In the genomic region with DNA sequence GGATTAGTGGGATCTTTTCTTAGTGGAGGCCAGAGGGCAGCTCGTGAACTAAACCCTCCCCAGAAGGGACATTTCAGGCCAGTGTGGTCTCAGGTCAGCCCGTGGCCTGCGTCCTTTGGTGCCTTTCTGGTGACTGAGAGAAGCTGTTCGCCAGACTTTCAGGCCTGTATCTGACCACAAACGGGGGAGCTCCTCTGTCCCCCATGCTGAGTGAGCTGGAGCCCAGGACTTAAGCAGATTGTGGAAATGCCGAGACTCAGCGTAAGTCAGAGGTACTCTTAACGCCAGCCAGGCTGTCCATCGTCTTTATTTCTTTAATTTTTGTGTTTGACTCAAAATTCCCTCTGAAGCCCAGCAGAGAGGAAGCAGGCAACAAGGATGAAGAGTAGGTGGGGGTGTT, we compare ENCODE assay signal across 13 cellular contexts. TPM values are rescaled to one million over a fixed set of nuclear protein-coding genes. Genes with fewer than 3 reads are reported as not detected.
DNase-seq lines count a peak whose midpoint lies in the region; ATAC-seq and TF ChIP-seq lines count a peak whose summit lies in the region.
"Had no signal": no experiment of that assay in that cellular context is flagged by ENCODE, and none has a peak within 500 bp of the region (broad histone marks: within the 10 kb centered on the region; RNA-seq: fewer than 3 reads in every experiment).

No MANE protein-coding gene starts in this region.

- in situ Hi-C loops in transverse colon (cut with MboI; ENCODE audit: low pct_ligation_motif_present in 1 of 4, low pct_unique_long_range_greater_than_20kb in 1 of 4, low sequenced_read_pairs in 3 of 4), result loop anchor here in 3 of 4 donors (10.0 to 25.0 kb wide), 3 partner anchors 117 to 220 kb away; no protein-coding TSS in a partner anchor

- H3K36me3 ChIP-seq in SJCRH30 (no peaks in the 10 kb centered on the region), neural progenitor cell (no peaks in the 10 kb centered on the region), transverse colon (peaks cover 0 to 3% (median 0%) of the 10 kb centered on the region in 4 donors)
- H3K36me3 ChIP-seq: pancreas had no signal

- peaks cover 11% of the 10 kb centered on the region for H3K36me3 Mint-ChIP-seq in neural progenitor cell
- peaks cover 6% of the 10 kb centered on the region for H3K36me3 Mint-ChIP-seq in natural killer cell treated with Interleukin-12 subunit alpha and Interleukin-12 subunit beta and Interleukin-15 and Interleukin-18, amount 100 ng/mL, for 72 hours

- no peak for TF ChIP-seq EP300 in transverse colon (IDR thresholded peaks at IDR 0.05; ENCODE audit: low read depth)

- H4K20me1 ChIP-seq in neural progenitor cell (ENCODE audit: low read depth), result peaks cover 9% of the 10 kb centered on the region

- no peaks in the 10 kb centered on the region for H3K79me2 ChIP-seq in neural progenitor cell (ENCODE audit: low read depth)

- no peak for ATAC-seq in natural killer cell treated with Interleukin-12 subunit alpha and Interleukin-12 subunit beta and Interleukin-15 and Interleukin-18, amount 100 ng/mL, for 72 hours
- ATAC-seq: pancreas had no signal

- no peaks in the 10 kb centered on the region for H3K9me3 Mint-ChIP-seq in neural progenitor cell
- H3K9me3 Mint-ChIP-seq in natural killer cell treated with Interleukin-12 subunit alpha and Interleukin-12 subunit beta and Interleukin-15 and Interleukin-18, amount 100 ng/mL, for 72 hours, result no peaks in the 10 kb centered on the region

- no peak overlapping the region for H3K4me2 ChIP-seq in neural progenitor cell

- no peak for TF ChIP-seq POLR2A in transverse colon (IDR thresholded peaks at IDR 0.05)

- no peaks in the 10 kb centered on the region for H3K27me3 ChIP-seq in SJCRH30
- no peaks in the 10 kb centered on the region for H3K27me3 ChIP-seq in dorsolateral prefrontal cortex
- H3K27me3 ChIP-seq in neural progenitor cell, result no peaks in the 10 kb centered on the region
- no peaks in the 10 kb centered on the region for H3K27me3 ChIP-seq in transverse colon
- H3K27me3 ChIP-seq: pancreas had no signal

- H3K27ac Mint-ChIP-seq in neural progenitor cell, result peak overlapping the region; percentile 72
- H3K27ac Mint-ChIP-seq in natural killer cell treated with Interleukin-12 subunit alpha and Interleukin-12 subunit beta and Interleukin-15 and Interleukin-18, amount 100 ng/mL, for 72 hours, result no peak overlapping the region

- no peaks in the 10 kb centered on the region for H3K9me3 ChIP-seq in SJCRH30 (replicated peaks)
- H3K9me3 ChIP-seq in neural progenitor cell (ENCODE audit: low read depth), result no peaks in the 10 kb centered on the region
- no peaks in the 10 kb centered on the region for H3K9me3 ChIP-seq in transverse colon
- H3K9me3 ChIP-seq: pancreas had no signal

- H3K27me3 Mint-ChIP-seq in neural progenitor cell (ENCODE audit: insufficient read depth, low read depth), result peaks cover 5% of the 10 kb centered on the region
- no peaks in the 10 kb centered on the region for H3K27me3 Mint-ChIP-seq in natural killer cell treated with Interleukin-12 subunit alpha and Interleukin-12 subunit beta and Interleukin-15 and Interleukin-18, amount 100 ng/mL, for 72 hours

- intact Hi-C loops in dorsolateral prefrontal cortex (cut with DNase I) (loop anchor here in 1 of 2 donors (10.0 kb wide), 1 partner anchor 227 kb away; no protein-coding TSS in a partner anchor), transverse colon (cut with DNase I; ENCODE audit: low total_unique reads) (loop anchor here (5.0 kb wide), 1 partner anchor 75 kb away; no protein-coding TSS in a partner anchor)

- H3F3A ChIP-seq in neural progenitor cell (ENCODE audit: low read depth), result peaks cover 13% of the 10 kb centered on the region

- 94% methylated on average over 9 of the region's 9 CpGs; no CpG with 5 or more reads in 1 of the 2 donors for WGBS in transverse colon (ENCODE audit: low coverage in 1 of 2), 2 donors

- no peak for TF ChIP-seq CTCF in dorsolateral prefrontal cortex (IDR thresholded peaks at IDR 0.05 in 54 of 56, conservative IDR thresholded peaks at IDR 0.05 in 2 of 56; ENCODE audit: low read depth in 1 of 56, partially characterized antibody in 56 of 56)
- TF ChIP-seq CTCF in neural progenitor cell (IDR thresholded peaks at IDR 0.05), result no peak
- TF ChIP-seq CTCF in transverse colon (IDR thresholded peaks at IDR 0.05), result no peak

- no peak overlapping the region for H3K4me3 ChIP-seq in SJCRH30
- H3K4me3 ChIP-seq in dorsolateral prefrontal cortex, result no peak overlapping the region
- no peak overlapping the region for H3K4me3 ChIP-seq in neural progenitor cell
- no peak overlapping the region for H3K4me3 ChIP-seq in transverse colon
- H3K4me3 ChIP-seq: pancreas had no signal

- DNase-seq in SJCRH30 (no peak), dorsolateral prefrontal cortex (no peak), neural progenitor cell (ENCODE audit: low spot score) (peak; percentile 17), transverse colon (no peak)
- DNase-seq in stimulated activated CD4-positive, alpha-beta T cell treated with anti-CD3 and anti-CD28 coated beads, Interleukin-4, amount 100 ng/mL, for 24 hours, result no peak
- DNase-seq in natural killer cell treated with Interleukin-12 subunit alpha and Interleukin-12 subunit beta and Interleukin-15 and Interleukin-18, amount 100 ng/mL, for 72 hours (ENCODE audit: low spot score), result no peak
- DNase-seq in stimulated activated CD4-positive, alpha-beta T cell treated with anti-CD3 and anti-CD28 coated beads, Interleukin-2, amount 100 ng/mL, for 48 hours, result no peak
- DNase-seq: activated CD4-positive, alpha-beta T cell treated with anti-CD3 and anti-CD28 coated beads, Interleukin-2, amount 50 U/mL, for 48 hours; glutamatergic neuron; islet precursor cell; NCI-H1694 treated with DMSO at 0.1 percent for 48 hours; pancreas had no signal

- no peak overlapping the region for H3K4me3 Mint-ChIP-seq in neural progenitor cell
- H3K4me3 Mint-ChIP-seq in natural killer cell treated with Interleukin-12 subunit alpha and Interleukin-12 subunit beta and Interleukin-15 and Interleukin-18, amount 100 ng/mL, for 72 hours, result no peak overlapping the region

- peaks cover 33% of the 10 kb centered on the region for H3K4me1 Mint-ChIP-seq in neural progenitor cell
- H3K4me1 Mint-ChIP-seq in natural killer cell treated with Interleukin-12 subunit alpha and Interleukin-12 subunit beta and Interleukin-15 and Interleukin-18, amount 100 ng/mL, for 72 hours (ENCODE audit: low read depth in 2 of 2), result peaks cover 1 to 15% of the 10 kb centered on the region in 2 donors

- no peak overlapping the region for H2AFZ ChIP-seq in neural progenitor cell (replicated peaks)

- H3K9ac ChIP-seq in neural progenitor cell, result no peak overlapping the region

- peaks cover 46% of the 10 kb centered on the region for H3K4me1 ChIP-seq in SJCRH30
- peaks cover 22% of the 10 kb centered on the region for H3K4me1 ChIP-seq in neural progenitor cell
- peaks cover 0 to 23% (median 16%) of the 10 kb centered on the region in 4 donors for H3K4me1 ChIP-seq in transverse colon
- H3K4me1 ChIP-seq: pancreas had no signal

- H3K27ac ChIP-seq in SJCRH30 (peak overlapping the region; percentile 93), dorsolateral prefrontal cortex (peak overlapping the region in 46 of 59 donors; percentile 24 to 77 (median 64)), neural progenitor cell (no peak overlapping the region), transverse colon (peak overlapping the region; percentile 59 to 84 (median 81))
- H3K27ac ChIP-seq: pancreas had no signal

RNA-seq across cellular contexts. Expression of gene NCS1, which starts 54.8 kb away (rescaled TPM):
- 86.2 and 89.2 TPM in 2 replicates for total RNA-seq in SJCRH30 (2014; rRNA removed; shearing (Covaris generic))
- total RNA-seq in dorsolateral prefrontal cortex, result 100 to 1,000 TPM; 134 to 718 (median 501) TPM
- total RNA-seq in neural progenitor cell (ENCODE audit: low replicate concordance), result 16.0 and 28.5 TPM in 2 replicates
- 10 to 100 TPM; 11.9 to 66.5 (median 25.9) TPM for total RNA-seq in transverse colon
- 10 to 100 TPM; 31.0 to 38.1 TPM for total RNA-seq in natural killer cell treated with Interleukin-12 subunit alpha and Interleukin-12 subunit beta and Interleukin-15 and Interleukin-18, amount 100 ng/mL, for 72 hours
- total RNA-seq: OCI-LY7 had no signal
